In genomic region chr4:152500798-152501434, GRCh38 we compare ENCODE assay signal across 8 cellular contexts. TPM values are rescaled to one million over a fixed set of nuclear protein-coding genes. Genes with fewer than 3 reads are reported as not detected.
DNase-seq lines count a peak whose midpoint lies in the region; ATAC-seq lines count a peak whose summit lies in the region.

No MANE protein-coding gene starts in this region.

- peaks cover 0 to 4% (median 2%) of the 10 kb centered on the region in 5 donors for H3K36me3 Mint-ChIP-seq in naive thymus-derived CD4-positive, alpha-beta T cell

- no peak overlapping the region for H3K4me3 Mint-ChIP-seq in naive thymus-derived CD4-positive, alpha-beta T cell

- H3K27ac Mint-ChIP-seq in naive thymus-derived CD4-positive, alpha-beta T cell = peak overlapping the region in 4 of 9 donors; percentile 56 to 87 (median 68)

- no peaks in the 10 kb centered on the region for H3K9me3 ChIP-seq in naive thymus-derived CD4-positive, alpha-beta T cell (ENCODE audit: control insufficient read depth in 2 of 3, low read length in 3 of 3)
- no peaks in the 10 kb centered on the region for H3K9me3 ChIP-seq in aorta (ENCODE audit: control insufficient read depth, low read length)

- no peaks in the 10 kb centered on the region for H3K27me3 Mint-ChIP-seq in naive thymus-derived CD4-positive, alpha-beta T cell

- peak; percentile 87 for DNase-seq in CD1c-positive myeloid dendritic cell (ENCODE audit: extremely low spot score)
- DNase-seq in NCI-H226 = peak; percentile 49
- peak; percentile 64 to 80 for DNase-seq in activated CD4-positive, alpha-beta T cell treated with anti-CD3 and anti-CD28 coated beads for 4 hours
- peak; percentile 54 for DNase-seq in epithelial cell of prostate (ENCODE audit: low read depth, low spot score)
- DNase-seq in naive thymus-derived CD4-positive, alpha-beta T cell = peak in 7 of 9 donors; percentile 70 to 85 (median 79)
- no peak for DNase-seq in aorta

- peak; percentile 51 for ATAC-seq in GM18858 (IDR thresholded peaks at IDR 0.05; ENCODE audit: unreplicated experiment)
- ATAC-seq in HG03097 (IDR thresholded peaks at IDR 0.05; ENCODE audit: low FRiP score, unreplicated experiment) = peak; percentile 37
- ATAC-seq in naive thymus-derived CD4-positive, alpha-beta T cell = peak; percentile 90
- ATAC-seq in aorta (ENCODE audit: low FRiP score) = peak; percentile 72

- no peaks in the 10 kb centered on the region for H3K9me3 Mint-ChIP-seq in naive thymus-derived CD4-positive, alpha-beta T cell

- POLR2A ChIA-PET in naive thymus-derived CD4-positive, alpha-beta T cell (lab: Charles Lee) = interaction anchor here (0.6 to 4.5 kb wide), 6 partner anchors 15 to 178 kb away, joined by 3 to 41 read pairs (median 3); partner anchors contain the start of gene FBXW7

- H3K4me1 ChIP-seq in naive thymus-derived CD4-positive, alpha-beta T cell (ENCODE audit: control insufficient read depth in 2 of 2, insufficient read depth in 2 of 2, low read length in 2 of 2) = no peaks in the 10 kb centered on the region
- no peaks in the 10 kb centered on the region for H3K4me1 ChIP-seq in aorta (ENCODE audit: control insufficient read depth in 1 of 2, insufficient read depth in 2 of 2, low read length in 2 of 2)

- intact Hi-C loops in naive thymus-derived CD4-positive, alpha-beta T cell (cut with micrococcal nuclease) = loop anchor here (1.0 to 2.0 kb wide), 11 partner anchors 11 to 1384 kb away; partner anchors contain the start of gene FBXW7 (in 2 of the 2)
- intact Hi-C loops in aorta (cut with DNase I) = loop anchor here (2.0 to 5.0 kb wide), 2 partner anchors 136 to 138 kb away; no protein-coding TSS in a partner anchor

- H3K4me3 ChIP-seq in naive thymus-derived CD4-positive, alpha-beta T cell (ENCODE audit: low read length) = no peak overlapping the region
- H3K4me3 ChIP-seq in aorta (ENCODE audit: low read length in 2 of 2) = no peak overlapping the region

- WGBS in aorta, 2 donors = 4 to 6% methylated on average over 1 of the region's 1 CpG

- H3K27me3 ChIP-seq in naive thymus-derived CD4-positive, alpha-beta T cell (ENCODE audit: control insufficient read depth in 2 of 2, insufficient read depth in 2 of 2, low read length in 2 of 2) = no peaks in the 10 kb centered on the region
- H3K27me3 ChIP-seq in aorta (ENCODE audit: control insufficient read depth in 1 of 2, insufficient read depth in 2 of 2, low read length in 1 of 2) = no peaks in the 10 kb centered on the region

- H3K4me1 Mint-ChIP-seq in naive thymus-derived CD4-positive, alpha-beta T cell = peaks cover 20 to 53% (median 41%) of the 10 kb centered on the region in 7 donors

- CTCF ChIA-PET in naive thymus-derived CD4-positive, alpha-beta T cell (lab: Charles Lee) = interaction anchor here (0.5 to 10.5 kb wide), 28 partner anchors 8 to 954 kb away, joined by 3 to 167 read pairs (median 5); partner anchors contain the start of genes FBXW7 and TIGD4

- H3K27ac ChIP-seq in epithelial cell of prostate = peak overlapping the region; percentile 2
- H3K27ac ChIP-seq in naive thymus-derived CD4-positive, alpha-beta T cell (ENCODE audit: low read depth, low read length) = no peak overlapping the region
- H3K27ac ChIP-seq in aorta (ENCODE audit: low read depth in 1 of 2, low read length in 2 of 2) = no peak overlapping the region

- H3K36me3 ChIP-seq in naive thymus-derived CD4-positive, alpha-beta T cell (ENCODE audit: control insufficient read depth in 2 of 3, insufficient read depth in 3 of 3, low read length in 3 of 3) = no peaks in the 10 kb centered on the region
- H3K36me3 ChIP-seq in aorta (ENCODE audit: control insufficient read depth in 1 of 2, insufficient read depth in 2 of 2, low read length in 1 of 2) = no peaks in the 10 kb centered on the region

RNA-seq across cellular contexts. Expression of gene FBXW7, which starts 35.0 kb away (rescaled TPM):
- total RNA-seq in naive thymus-derived CD4-positive, alpha-beta T cell = 100 to 1,000 TPM in 4 of 5 experiments, 10 to 100 TPM in 1; 57.5 to 139 (median 116) TPM
- 10 to 100 TPM; 40.4 to 50.5 TPM for polyA plus RNA-seq in naive thymus-derived CD4-positive, alpha-beta T cell
- total RNA-seq in aorta = 10 to 100 TPM; 56.3 to 62.7 TPM
- 1 to 10 TPM; 6.5 to 8.7 TPM for polyA plus RNA-seq in aorta

Comparison
In these comparisons a context has a peak if more than half of its experiments do, and no peak if none do; other contexts are left out.
1. DNase-seq: peak in CD1c-positive myeloid dendritic cell (single experiment), NCI-H226 (single experiment), activated CD4-positive, alpha-beta T cell treated with anti-CD3 and anti-CD28 coated beads for 4 hours (2 of 2), epithelial cell of prostate (single experiment) and naive thymus-derived CD4-positive, alpha-beta T cell (7 of 9); none in aorta (0 of 2).
2. ATAC-seq: peak in every context shown above with its lines; median percentile 90 in naive thymus-derived CD4-positive, alpha-beta T cell; 72 in aorta; 51 in GM18858; 37 in HG03097.